ENCODE assay signal across 8 cellular contexts in genomic region chr9:70421020-70421271, GRCh38. TPM values are rescaled to one million over a fixed set of nuclear protein-coding genes. Genes with fewer than 3 reads are reported as not detected.
DNase-seq lines count a peak whose midpoint lies in the region; ATAC-seq lines count a peak whose summit lies in the region.

No MANE protein-coding gene starts in this region.

- H3K36me3 Mint-ChIP-seq in activated naive CD4-positive, alpha-beta T cell treated with anti-CD3 and anti-CD28 coated beads, Interleukin-2, amount 50 U/mL, for 72 hours = no peaks in the 10 kb centered on the region

- DNase-seq in activated CD4-positive, alpha-beta T cell treated with anti-CD3 and anti-CD28 coated beads for 48 hours = peak; percentile 32
- DNase-seq in activated CD4-positive, alpha-beta T cell treated with anti-CD3 and anti-CD28 coated beads, Interleukin-2, amount 50 U/mL, for 4 hours = no peak
- no peak for DNase-seq in activated naive CD4-positive, alpha-beta T cell treated with anti-CD3 and anti-CD28 coated beads, Interleukin-2, amount 50 U/mL, for 72 hours (ENCODE audit: low spot score in 2 of 2)
- DNase-seq in substantia nigra (lab: John Stamatoyannopoulos, UW) (peak in 1 of 49 donors; percentile 87), NCI-H345 (lab: John Stamatoyannopoulos, UW) (no peak), NCI-H510A treated with DMSO at 0.1 percent for 48 hours (lab: John Stamatoyannopoulos, UW) (no peak), cerebellar nuclear complex (lab: John Stamatoyannopoulos, UW) (no peak)

- no peak overlapping the region for H3K27ac ChIP-seq in iPS-18a (ENCODE audit: low read length)
- peak overlapping the region; percentile 100 for H3K27ac ChIP-seq in substantia nigra (ENCODE audit: low read depth, low read length, poor library complexity, severe bottlenecking)

- no peaks in the 10 kb centered on the region for H3K9me3 ChIP-seq in iPS-18a (ENCODE audit: control insufficient read depth, low read depth, low read length)

- H3K4me3 ChIP-seq in iPS-18a (ENCODE audit: low read length) = peak overlapping the region; percentile 69

- peaks cover 16% of the 10 kb centered on the region for H3K4me1 ChIP-seq in iPS-18a (ENCODE audit: control insufficient read depth, low read depth, low read length)

- H3K9me3 Mint-ChIP-seq in activated naive CD4-positive, alpha-beta T cell treated with anti-CD3 and anti-CD28 coated beads, Interleukin-2, amount 50 U/mL, for 72 hours = no peaks in the 10 kb centered on the region

- peak overlapping the region; percentile 95 for H3K27ac Mint-ChIP-seq in activated naive CD4-positive, alpha-beta T cell treated with anti-CD3 and anti-CD28 coated beads, Interleukin-2, amount 50 U/mL, for 72 hours

- ATAC-seq in activated naive CD4-positive, alpha-beta T cell treated with anti-CD3 and anti-CD28 coated beads, Interleukin-2, amount 50 U/mL, for 72 hours = no peak

- H3K36me3 ChIP-seq in iPS-18a (ENCODE audit: control insufficient read depth, low read depth, low read length) = no peaks in the 10 kb centered on the region

- H3K27me3 ChIP-seq in iPS-18a (ENCODE audit: control insufficient read depth, insufficient read depth, low read length) = peaks cover 36% of the 10 kb centered on the region

- H3K9ac ChIP-seq in iPS-18a (ENCODE audit: low read length) = peak overlapping the region; percentile 79

RNA-seq across cellular contexts. Expression of gene KLF9, which starts 6.5 kb away (rescaled TPM):
- 10 to 100 TPM; 22.6 to 25.1 TPM for total RNA-seq in activated naive CD4-positive, alpha-beta T cell treated with anti-CD3 and anti-CD28 coated beads, Interleukin-2, amount 50 U/mL, for 72 hours
